In genomic region chr5:129767927-129768380, GRCh38 we compare ENCODE assay signal across 8 cellular contexts. TPM values are rescaled to one million over a fixed set of nuclear protein-coding genes. Genes with fewer than 3 reads are reported as not detected.
DNase-seq lines count a peak whose midpoint lies in the region; ATAC-seq and TF ChIP-seq lines count a peak whose summit lies in the region.

No MANE protein-coding gene starts in this region.

- DNase-seq in CD8-positive, alpha-beta memory T cell = peak in 4 of 5 donors; percentile 21 to 57 (median 34)
- DNase-seq in NCI-H345 (lab: John Stamatoyannopoulos, UW) (peak; percentile 79), choroid plexus epithelial cell (ENCODE audit: low read depth) (peak; percentile 95), left lung (peak in 1 of 2 donors; percentile 32)
- DNase-seq in stimulated activated CD4-positive, alpha-beta T cell treated with anti-CD3 and anti-CD28 coated beads, TNF-alpha, amount 100 ng/mL, for 48 hours (ENCODE audit: low read depth in 3 of 3) = peak; percentile 48 to 62 (median 53)

- intact Hi-C loops in left lung (cut with DNase I) = no loop called here

- CTCF ChIA-PET in CD8-positive, alpha-beta memory T cell (lab: Charles Lee) = interaction anchor here (0.5 to 1.6 kb wide), 3 partner anchors 9 to 1161 kb away, joined by 3 read pairs; no protein-coding TSS in a partner anchor

- POLR2A ChIA-PET in CD8-positive, alpha-beta memory T cell (lab: Charles Lee) = no interaction called here

- no peak overlapping the region for H3K4me3 ChIP-seq in CD8-positive, alpha-beta memory T cell (ENCODE audit: low read length)
- H3K4me3 ChIP-seq in WI38 (ENCODE audit: low read depth, low read length) (no peak overlapping the region), choroid plexus epithelial cell (ENCODE audit: low read depth, low read length) (no peak overlapping the region), left lung (no peak overlapping the region)

- H3K36me3 Mint-ChIP-seq in CD8-positive, alpha-beta memory T cell = no peaks in the 10 kb centered on the region

- H3K4me3 Mint-ChIP-seq in CD8-positive, alpha-beta memory T cell = no peak overlapping the region

- ATAC-seq in GM19351 (IDR thresholded peaks at IDR 0.05; ENCODE audit: unreplicated experiment) = peak; percentile 88
- ATAC-seq in HG03354 (IDR thresholded peaks at IDR 0.05; ENCODE audit: poor library complexity, severe bottlenecking, unreplicated experiment) = peak; percentile 94
- ATAC-seq in left lung = peak; percentile 98

- TF ChIP-seq CTCF in WI38 (IDR thresholded peaks at IDR 0.05; ENCODE audit: low read depth, low read length) = peak; percentile 78
- peak; percentile 99 for TF ChIP-seq CTCF in choroid plexus epithelial cell (conservative IDR thresholded peaks at IDR 0.05; ENCODE audit: low read depth, low read length)
- TF ChIP-seq CTCF in left lung (IDR thresholded peaks at IDR 0.05) = peak; percentile 83 to 100

- H3K27ac Mint-ChIP-seq in CD8-positive, alpha-beta memory T cell = no peak overlapping the region

- no peaks in the 10 kb centered on the region for H3K9me3 ChIP-seq in CD8-positive, alpha-beta memory T cell (ENCODE audit: low read length)
- H3K9me3 ChIP-seq in left lung = no peaks in the 10 kb centered on the region

- H3K27me3 Mint-ChIP-seq in CD8-positive, alpha-beta memory T cell = peaks cover 0 to 2% of the 10 kb centered on the region in 2 donors

- H3K27ac ChIP-seq in CD8-positive, alpha-beta memory T cell (ENCODE audit: low read depth, low read length) = no peak overlapping the region
- no peak overlapping the region for H3K27ac ChIP-seq in left lung

- no peaks in the 10 kb centered on the region for H3K27me3 ChIP-seq in CD8-positive, alpha-beta memory T cell (ENCODE audit: insufficient read depth, low read length, poor library complexity, severe bottlenecking)
- H3K27me3 ChIP-seq in left lung = no peaks in the 10 kb centered on the region

- H3K4me1 ChIP-seq in CD8-positive, alpha-beta memory T cell (ENCODE audit: insufficient read depth, low read length) = no peaks in the 10 kb centered on the region
- H3K4me1 ChIP-seq in left lung = no peaks in the 10 kb centered on the region

- no peaks in the 10 kb centered on the region for H3K9me3 Mint-ChIP-seq in CD8-positive, alpha-beta memory T cell

- H3K4me1 Mint-ChIP-seq in CD8-positive, alpha-beta memory T cell = peaks cover 6 to 11% (median 6%) of the 10 kb centered on the region in 3 donors

- H3K36me3 ChIP-seq in CD8-positive, alpha-beta memory T cell (ENCODE audit: insufficient read depth, low read length) = no peaks in the 10 kb centered on the region
- no peaks in the 10 kb centered on the region for H3K36me3 ChIP-seq in left lung

RNA-seq across cellular contexts. Expression of gene MINAR2, which starts 20.1 kb away (rescaled TPM):
- total RNA-seq in CD8-positive, alpha-beta memory T cell = not detected
- polyA plus RNA-seq in CD8-positive, alpha-beta memory T cell = not detected
- total RNA-seq in left lung = not detected
